ENCODE assay signal across 16 cellular contexts in genomic region chr15:34133511-34133910, GRCh38. TPM values are rescaled to one million over a fixed set of nuclear protein-coding genes. Genes with fewer than 3 reads are reported as not detected.
DNase-seq lines count a peak whose midpoint lies in the region; ATAC-seq, FAIRE-seq and TF ChIP-seq lines count a peak whose summit lies in the region.
"Had no signal": no experiment of that assay in that cellular context is flagged by ENCODE, and none has a peak within 500 bp of the region (broad histone marks: within the 10 kb centered on the region; RNA-seq: fewer than 3 reads in every experiment).

No MANE protein-coding gene starts in this region.

- H4K20me1 ChIP-seq in IMR-90 (ENCODE audit: insufficient read depth, low read length), result no peaks in the 10 kb centered on the region

- H3K23ac ChIP-seq in IMR-90 (ENCODE audit: low read depth, low read length), result no peak overlapping the region

- BruUV-seq in A673 (replicated peaks; lab: Mats Ljungman, UMichigan) (TSS peak; percentile 3), IMR-90 (replicated peaks; lab: Mats Ljungman, UMichigan) (no TSS peak)

- no peak overlapping the region for H3K9ac ChIP-seq in IMR-90 (ENCODE audit: low read depth, low read length)

- H2AK9ac ChIP-seq in IMR-90 (replicated peaks; ENCODE audit: low read depth, low read length, poor library complexity), result no peak overlapping the region

- H3K27me3 ChIP-seq in A673 (replicated peaks; ENCODE audit: insufficient read depth, low read depth, low read length, poor library complexity), result no peaks in the 10 kb centered on the region
- no peaks in the 10 kb centered on the region for H3K27me3 ChIP-seq in IMR-90 (ENCODE audit: control insufficient read depth, insufficient read depth, low read length)
- no peaks in the 10 kb centered on the region for H3K27me3 ChIP-seq in pancreas

- TF ChIP-seq RAD21 in IMR-90 (IDR thresholded peaks at IDR 0.05; ENCODE audit: low read length), result no peak

- no CpG with 5 or more reads among the region's 1 CpG for WGBS in IMR-90 (ENCODE audit: extremely low coverage in 2 of 2, insufficient read length in 1 of 2), 2 experiments
- 98 to 100% methylated on average over 1 of the region's 1 CpG for WGBS in pancreas, 2 donors

- H3K4me1 Mint-ChIP-seq in activated T-helper 1 cell treated with anti-CD3 and anti-CD28 coated beads, Interleukin-12 subunit alpha, Interleukin-12 subunit beta, Interleukin-2, Interleukin-4 antibody, amounts not matched to agents 30 ng/mL and 10 ng/mL and 1 ng/mL, durations not matched to agents 14 hours and 24 hours and 36 hours (ENCODE audit: low read depth), result no peaks in the 10 kb centered on the region
- no peaks in the 10 kb centered on the region for H3K4me1 Mint-ChIP-seq in stimulated activated memory B cell treated with anti-CD40 and anti-IgM and Interleukin-4, amounts not matched to agents 10 μg/mL and 1 μg/mL and 100 μg/mL, for 72 hours
- H3K4me1 Mint-ChIP-seq: CD14-positive monocyte, GM23338 had no signal

- H3K14ac ChIP-seq in IMR-90 (replicated peaks; ENCODE audit: low read depth, low read length), result no peak overlapping the region

- H4K91ac ChIP-seq in IMR-90 (ENCODE audit: insufficient read depth, low read depth, low read length), result no peak overlapping the region

- no peak overlapping the region for H3K4me3 Mint-ChIP-seq in activated T-helper 1 cell treated with anti-CD3 and anti-CD28 coated beads, Interleukin-12 subunit alpha, Interleukin-12 subunit beta, Interleukin-2, Interleukin-4 antibody, amounts not matched to agents 30 ng/mL and 10 ng/mL and 1 ng/mL, durations not matched to agents 14 hours and 24 hours and 36 hours
- H3K4me3 Mint-ChIP-seq in stimulated activated memory B cell treated with anti-CD40 and anti-IgM and Interleukin-4, amounts not matched to agents 10 μg/mL and 1 μg/mL and 100 μg/mL, for 72 hours, result no peak overlapping the region
- H3K4me3 Mint-ChIP-seq: CD14-positive monocyte; CD8-positive, alpha-beta T cell; GM23338 had no signal

- intact Hi-C loops in A673 (cut with micrococcal nuclease; ENCODE audit: unreplicated experiment) (no loop called here), IMR-90 (cut with micrococcal nuclease) (loop anchor here (1.0 kb wide), 1 partner anchor 10 kb away; no protein-coding TSS in a partner anchor), pancreas (cut with DNase I) (no loop called here)
- intact Hi-C loops in activated T-helper 1 cell treated with anti-CD3 and anti-CD28 coated beads, Interleukin-12 subunit alpha, Interleukin-12 subunit beta, Interleukin-2, Interleukin-4 antibody, amounts not matched to agents 30 ng/mL and 10 ng/mL and 1 ng/mL, durations not matched to agents 14 hours and 24 hours and 36 hours (cut with micrococcal nuclease), result no loop called here

- no peak for TF ChIP-seq CTCF in A673 (conservative IDR thresholded peaks at IDR 0.05; ENCODE audit: low read depth, low read length)
- no peak for TF ChIP-seq CTCF in IMR-90 (conservative IDR thresholded peaks at IDR 0.05; ENCODE audit: low read depth, low read length)
- TF ChIP-seq CTCF in choroid plexus epithelial cell (conservative IDR thresholded peaks at IDR 0.05; ENCODE audit: low read depth, low read length), result no peak
- TF ChIP-seq CTCF in pancreas (IDR thresholded peaks at IDR 0.05), result no peak

- H3K18ac ChIP-seq in IMR-90 (ENCODE audit: low read depth, low read length), result no peak overlapping the region

- no peaks in the 10 kb centered on the region for H3K79me1 ChIP-seq in IMR-90 (ENCODE audit: low read depth in 1 of 2, low read length in 2 of 2)

- no peak overlapping the region for H2BK120ac ChIP-seq in IMR-90 (ENCODE audit: low read depth, low read length)

- H3K9me3 ChIP-seq in A673 (ENCODE audit: low read depth, low read length, poor library complexity, severe bottlenecking) (no peaks in the 10 kb centered on the region), IMR-90 (ENCODE audit: control insufficient read depth, insufficient read depth, low read length) (no peaks in the 10 kb centered on the region), pancreas (no peaks in the 10 kb centered on the region)

- no peak overlapping the region for H4K5ac ChIP-seq in IMR-90 (ENCODE audit: low read depth, low read length)

- peak; percentile 70 for ATAC-seq in IMR-90 (ENCODE audit: low read depth)
- ATAC-seq in pancreas, result no peak
- no peak for ATAC-seq in GM18909 (IDR thresholded peaks at IDR 0.05; ENCODE audit: poor library complexity, unreplicated experiment)
- ATAC-seq in stimulated activated memory B cell treated with anti-CD40 and anti-IgM and Interleukin-4, amounts not matched to agents 10 μg/mL and 1 μg/mL and 100 μg/mL, for 72 hours, result no peak
- ATAC-seq: CD8-positive, alpha-beta T cell; GM12878; GM23338 had no signal

- no peak overlapping the region for H2BK15ac ChIP-seq in IMR-90 (ENCODE audit: low read depth, low read length)

- no peak overlapping the region for H3K4me2 ChIP-seq in IMR-90 (ENCODE audit: low read depth, low read length)
- H3K4me2 ChIP-seq: GM23338 had no signal

- H3K4me1 ChIP-seq in A673 (ENCODE audit: insufficient read depth, low read length, poor library complexity, severe bottlenecking) (no peaks in the 10 kb centered on the region), IMR-90 (ENCODE audit: control insufficient read depth, insufficient read depth, low read length) (no peaks in the 10 kb centered on the region), pancreas (no peaks in the 10 kb centered on the region)

- H3K27me3 Mint-ChIP-seq in activated T-helper 1 cell treated with anti-CD3 and anti-CD28 coated beads, Interleukin-12 subunit alpha, Interleukin-12 subunit beta, Interleukin-2, Interleukin-4 antibody, amounts not matched to agents 30 ng/mL and 10 ng/mL and 1 ng/mL, durations not matched to agents 14 hours and 24 hours and 36 hours (ENCODE audit: insufficient read depth), result no peaks in the 10 kb centered on the region
- no peaks in the 10 kb centered on the region for H3K27me3 Mint-ChIP-seq in stimulated activated memory B cell treated with anti-CD40 and anti-IgM and Interleukin-4, amounts not matched to agents 10 μg/mL and 1 μg/mL and 100 μg/mL, for 72 hours

- no peak overlapping the region for H3K4me3 ChIP-seq in A673 (ENCODE audit: low read depth, low read length, poor library complexity, severe bottlenecking)
- H3K4me3 ChIP-seq in IMR-90 (ENCODE audit: insufficient read depth, low read depth, low read length), result no peak overlapping the region
- no peak overlapping the region for H3K4me3 ChIP-seq in choroid plexus epithelial cell (ENCODE audit: low read depth, low read length)
- H3K4me3 ChIP-seq in pancreas, result no peak overlapping the region
- H3K4me3 ChIP-seq: GM12878, GM23338 had no signal

- no peak overlapping the region for H2BK20ac ChIP-seq in IMR-90 (ENCODE audit: low read depth, low read length)

- TF ChIP-seq POLR2A in IMR-90 (IDR thresholded peaks at IDR 0.05; ENCODE audit: low read depth, low read length), result no peak

- H3K27ac ChIP-seq in A673 (ENCODE audit: low read depth, low read length, poor library complexity, severe bottlenecking) (no peak overlapping the region), IMR-90 (ENCODE audit: insufficient read depth, low read length) (no peak overlapping the region), pancreas (no peak overlapping the region)

- H3K9me1 ChIP-seq in IMR-90 (ENCODE audit: insufficient read depth, low read length), result no peaks in the 10 kb centered on the region

- H3K36me3 Mint-ChIP-seq in activated T-helper 1 cell treated with anti-CD3 and anti-CD28 coated beads, Interleukin-12 subunit alpha, Interleukin-12 subunit beta, Interleukin-2, Interleukin-4 antibody, amounts not matched to agents 30 ng/mL and 10 ng/mL and 1 ng/mL, durations not matched to agents 14 hours and 24 hours and 36 hours (ENCODE audit: low read depth), result no peaks in the 10 kb centered on the region
- no peaks in the 10 kb centered on the region for H3K36me3 Mint-ChIP-seq in stimulated activated memory B cell treated with anti-CD40 and anti-IgM and Interleukin-4, amounts not matched to agents 10 μg/mL and 1 μg/mL and 100 μg/mL, for 72 hours

- H2AFZ ChIP-seq in IMR-90 (replicated peaks; ENCODE audit: low read length, poor library complexity), result no peak overlapping the region
- H2AFZ ChIP-seq: GM23338 had no signal

- H3K27ac Mint-ChIP-seq in activated T-helper 1 cell treated with anti-CD3 and anti-CD28 coated beads, Interleukin-12 subunit alpha, Interleukin-12 subunit beta, Interleukin-2, Interleukin-4 antibody, amounts not matched to agents 30 ng/mL and 10 ng/mL and 1 ng/mL, durations not matched to agents 14 hours and 24 hours and 36 hours, result no peak overlapping the region
- H3K27ac Mint-ChIP-seq in stimulated activated memory B cell treated with anti-CD40 and anti-IgM and Interleukin-4, amounts not matched to agents 10 μg/mL and 1 μg/mL and 100 μg/mL, for 72 hours, result no peak overlapping the region
- H3K27ac Mint-ChIP-seq: CD14-positive monocyte; CD8-positive, alpha-beta T cell; GM23338 had no signal

- POLR2A ChIA-PET in A673 (lab: Charles Lee; ENCODE audit: low non-redundant PET) (no interaction called here), IMR-90 (lab: Charles Lee; ENCODE audit: unreplicated experiment) (no interaction called here)

- no peak overlapping the region for H2BK5ac ChIP-seq in IMR-90 (ENCODE audit: low read depth, low read length, poor library complexity, severe bottlenecking)

- H3K36me3 ChIP-seq in A673 (ENCODE audit: insufficient read depth, low read length, poor library complexity, severe bottlenecking), result no peaks in the 10 kb centered on the region
- H3K36me3 ChIP-seq in IMR-90 (ENCODE audit: control insufficient read depth, insufficient read depth, low read length), result no peaks in the 10 kb centered on the region
- no peaks in the 10 kb centered on the region for H3K36me3 ChIP-seq in pancreas

- H3K56ac ChIP-seq in IMR-90 (ENCODE audit: extremely low read depth, insufficient read depth, low read length), result no peak overlapping the region

- dilution Hi-C loops in IMR-90 (cut with HindIII; ENCODE audit: low sequenced_read_pairs, unreplicated experiment), result no loop called here

- CTCF ChIA-PET in A673 (lab: Charles Lee) (no interaction called here), IMR-90 (lab: Yijun Ruan, JAX) (no interaction called here)

- DNase-seq in A673 (ENCODE audit: low spot score), result no peak
- DNase-seq in IMR-90, result peak; percentile 39
- peak; percentile 5 for DNase-seq in choroid plexus epithelial cell (ENCODE audit: low read depth)
- DNase-seq in pancreas, result no peak
- no peak for DNase-seq in activated T-helper 1 cell treated with anti-CD3 and anti-CD28 coated beads, Interleukin-12 subunit alpha, Interleukin-12 subunit beta, Interleukin-2, Interleukin-4 antibody, amounts not matched to agents 30 ng/mL and 10 ng/mL and 1 ng/mL, durations not matched to agents 14 hours and 24 hours and 36 hours (ENCODE audit: low spot score)
- DNase-seq: CD8-positive, alpha-beta T cell; COR-L47; DMS153; H7 had no signal

- no peak overlapping the region for H2AK5ac ChIP-seq in IMR-90 (ENCODE audit: low read depth, low read length)

- H4K8ac ChIP-seq in IMR-90 (ENCODE audit: low read depth in 2 of 2, low read length in 2 of 2), result no peak overlapping the region

- H3K9me3 Mint-ChIP-seq in activated T-helper 1 cell treated with anti-CD3 and anti-CD28 coated beads, Interleukin-12 subunit alpha, Interleukin-12 subunit beta, Interleukin-2, Interleukin-4 antibody, amounts not matched to agents 30 ng/mL and 10 ng/mL and 1 ng/mL, durations not matched to agents 14 hours and 24 hours and 36 hours, result no peaks in the 10 kb centered on the region
- no peaks in the 10 kb centered on the region for H3K9me3 Mint-ChIP-seq in stimulated activated memory B cell treated with anti-CD40 and anti-IgM and Interleukin-4, amounts not matched to agents 10 μg/mL and 1 μg/mL and 100 μg/mL, for 72 hours
- H3K9me3 Mint-ChIP-seq: CD14-positive monocyte; CD8-positive, alpha-beta T cell; GM23338 had no signal

- FAIRE-seq in pancreas (lab: Jason Lieb, UNC), result peak; percentile 47
- FAIRE-seq: A204.1, GM12878, GM18507 had no signal

- in situ Hi-C loops in IMR-90 (cut with MboI; ENCODE audit: low sequenced_read_pairs), result no loop called here

- no peak overlapping the region for H3K4ac ChIP-seq in IMR-90 (ENCODE audit: low read depth, low read length)

RNA-seq across cellular contexts. Expression of gene PGBD4, which starts 31.6 kb away (rescaled TPM):
- total RNA-seq in A673 (2021), result 2.6 and 2.7 TPM in 2 replicates
- total RNA-seq in IMR-90 (2012; rRNA removed), result 1.3 and 1.9 TPM in 2 replicates
- polyA plus RNA-seq in IMR-90 (2012; rRNA removed), result 0.75 and 0.89 TPM in 2 replicates
- polyA plus RNA-seq in IMR-90 (2012; cell fraction: cytosol; rRNA removed), result 0.15 and 0.16 TPM in 2 replicates
- polyA plus RNA-seq in IMR-90 (2012; cell fraction: nucleus; rRNA removed; ENCODE audit: low replicate concordance), result 0.14 and 0.73 TPM in 2 replicates
- total RNA-seq in pancreas, result 1 to 10 TPM in 1 of 6 donors, under 1 TPM in 5; 0.37 to 1.1 (median 0.57) TPM
- polyA plus RNA-seq in pancreas, result under 1 TPM; 0.61 to 0.85 TPM
- total RNA-seq in activated T-helper 1 cell treated with anti-CD3 and anti-CD28 coated beads, Interleukin-12 subunit alpha, Interleukin-12 subunit beta, Interleukin-2, Interleukin-4 antibody, amounts not matched to agents 30 ng/mL and 10 ng/mL and 1 ng/mL, durations not matched to agents 14 hours and 24 hours and 36 hours, result 3.9 TPM in 2 replicates

RNA-seq across cellular contexts. Expression of gene EMC7, which starts 31.8 kb away (rescaled TPM):
- total RNA-seq in A673 (2021) (68.7 and 81.2 TPM in 2 replicates), IMR-90 (2012; rRNA removed) (46.6 and 58.6 TPM in 2 replicates), pancreas (10 to 100 TPM; 25.8 to 38.3 (median 31.7) TPM)
- polyA plus RNA-seq in IMR-90 (2012; rRNA removed) (66.8 and 76.4 TPM in 2 replicates), pancreas (10 to 100 TPM; 38.0 to 48.4 TPM)
- 20.0 and 31.5 TPM in 2 replicates for polyA plus RNA-seq in IMR-90 (2012; cell fraction: cytosol; rRNA removed)
- polyA plus RNA-seq in IMR-90 (2012; cell fraction: nucleus; rRNA removed; ENCODE audit: low replicate concordance), result 3.0 and 27.9 TPM in 2 replicates
- total RNA-seq in activated T-helper 1 cell treated with anti-CD3 and anti-CD28 coated beads, Interleukin-12 subunit alpha, Interleukin-12 subunit beta, Interleukin-2, Interleukin-4 antibody, amounts not matched to agents 30 ng/mL and 10 ng/mL and 1 ng/mL, durations not matched to agents 14 hours and 24 hours and 36 hours, result 77.1 and 81.3 TPM in 2 replicates

Comparison
In these comparisons a context has a peak if more than half of its experiments do, and no peak if none do; other contexts are left out.
1. DNase-seq: peak in IMR-90 (single experiment) and choroid plexus epithelial cell (single experiment); none in A673 (single experiment), pancreas (0 of 6) and activated T-helper 1 cell treated with anti-CD3 and anti-CD28 coated beads, Interleukin-12 subunit alpha, Interleukin-12 subunit beta, Interleukin-2, Interleukin-4 antibody, amounts not matched to agents 30 ng/mL and 10 ng/mL and 1 ng/mL, durations not matched to agents 14 hours and 24 hours and 36 hours (single experiment).